In the genomic region with DNA sequence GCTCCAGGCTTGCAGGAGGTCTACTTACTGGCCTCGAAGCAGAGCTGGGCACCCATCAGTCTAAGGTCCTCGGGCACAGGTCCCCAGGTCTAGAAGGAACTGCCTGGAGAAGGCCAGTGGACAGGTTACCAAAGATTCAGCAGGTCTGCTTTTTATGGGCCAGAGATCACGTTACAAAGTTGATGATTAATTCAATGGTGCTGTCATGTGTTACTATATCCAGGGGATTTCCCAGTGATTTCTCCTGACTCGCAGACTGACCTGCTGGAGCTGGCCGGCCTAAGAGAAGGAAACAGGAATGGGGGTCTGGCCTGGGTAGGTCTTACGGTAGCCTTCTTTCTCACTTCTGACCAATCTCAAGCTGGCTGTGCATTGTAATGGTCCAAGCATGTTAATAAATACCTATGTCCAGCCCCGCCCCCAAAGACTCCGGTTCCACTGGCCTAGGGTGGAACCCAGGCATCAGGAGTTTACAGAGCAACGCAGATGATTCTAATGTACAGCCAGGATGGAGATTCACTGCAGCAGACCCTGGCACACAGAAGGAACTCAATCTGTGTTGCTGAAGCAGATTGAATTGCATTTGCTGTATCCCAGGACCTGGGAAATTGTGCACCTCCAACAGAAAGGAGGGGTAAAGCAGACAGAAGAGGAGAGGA, we compare ENCODE assay signal across 9 cellular contexts. TPM values are rescaled to one million over a fixed set of nuclear protein-coding genes. Genes with fewer than 3 reads are reported as not detected.
DNase-seq lines count a peak whose midpoint lies in the region; ATAC-seq, FAIRE-seq and TF ChIP-seq lines count a peak whose summit lies in the region.
"Had no signal": no experiment of that assay in that cellular context is flagged by ENCODE, and none has a peak within 500 bp of the region (broad histone marks: within the 10 kb centered on the region; RNA-seq: fewer than 3 reads in every experiment).

A gene with protein sequence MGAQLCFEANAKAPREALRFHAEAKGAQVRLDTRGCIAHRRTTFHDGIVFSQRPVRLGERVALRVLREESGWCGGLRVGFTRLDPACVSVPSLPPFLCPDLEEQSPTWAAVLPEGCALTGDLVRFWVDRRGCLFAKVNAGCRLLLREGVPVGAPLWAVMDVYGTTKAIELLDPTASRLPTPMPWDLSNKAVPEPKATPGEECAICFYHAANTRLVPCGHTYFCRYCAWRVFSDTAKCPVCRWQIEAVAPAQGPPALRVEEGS (minus strand): TSS at position 127 of the 659 bp plus-strand sequence. CDS start 71 bp downstream, at position 56.

- POLR2A ChIA-PET in MCF 10A (lab: Yijun Ruan, JAX): interaction anchor here (0.6 to 1.8 kb wide), 4 partner anchors 16 to 358 kb away, joined by 3 to 7 read pairs (median 3); partner anchors contain the start of gene SNRNP200

- no peaks in the 10 kb centered on the region for H3K27me3 ChIP-seq in upper lobe of left lung

- H3K4me1 ChIP-seq in upper lobe of left lung: peaks cover 38 to 68% (median 52%) of the 10 kb centered on the region in 4 donors

- BruUV-seq in MCF 10A (replicated peaks; lab: Mats Ljungman, UMichigan): no TSS peak

- TF ChIP-seq EP300 in upper lobe of left lung (IDR thresholded peaks at IDR 0.05): no peak

- CTCF ChIA-PET in MCF 10A (lab: Yijun Ruan, JAX): interaction anchor here (0.7 to 13.3 kb wide), 7 partner anchors 20 to 174 kb away, joined by 3 to 360 read pairs (median 3); no protein-coding TSS in a partner anchor

- no peak within 1 kb of the TSS for H3K4me3 Mint-ChIP-seq in MCF 10A (ENCODE audit: unreplicated experiment)
- H3K4me3 Mint-ChIP-seq in mesothelial cell of epicardium: no peak within 1 kb of the TSS

- H3K9me3 Mint-ChIP-seq in MCF 10A (ENCODE audit: unreplicated experiment): no peaks in the 10 kb centered on the region
- no peaks in the 10 kb centered on the region for H3K9me3 Mint-ChIP-seq in mesothelial cell of epicardium

- TF ChIP-seq CTCF in MCF 10A (IDR thresholded peaks at IDR 0.05; ENCODE audit: unreplicated experiment) (no peak), mesothelial cell of epicardium (IDR thresholded peaks at IDR 0.05; ENCODE audit: unreplicated experiment) (no peak), upper lobe of left lung (IDR thresholded peaks at IDR 0.05) (no peak)

- H3K27ac ChIP-seq in upper lobe of left lung: peak within 1 kb of the TSS in 2 of 4 donors; percentile 8 to 35

- H3K27me3 Mint-ChIP-seq in MCF 10A (ENCODE audit: insufficient read depth, unreplicated experiment) (peaks cover 3% of the 10 kb centered on the region), mesothelial cell of epicardium (ENCODE audit: low read depth) (peaks cover 13% of the 10 kb centered on the region)

- DNase-seq in COLO829 (ENCODE audit: low spot score) (peak; percentile 57), HTR-8/SVneo (ENCODE audit: insufficient read length, low spot score) (peak; percentile 88), MCF 10A (ENCODE audit: unreplicated experiment) (peak; percentile 73), mesothelial cell of epicardium (ENCODE audit: low spot score in 2 of 2, unreplicated experiment in 2 of 2) (no peak), NCI-H1105 (lab: John Stamatoyannopoulos, UW) (no peak), AML-193 (lab: John Stamatoyannopoulos, UW) (no peak), upper lobe of left lung (no peak)
- no peak for DNase-seq in stimulated activated CD4-positive, alpha-beta T cell treated with anti-CD3 and anti-CD28 coated beads, Interleukin-4, amount 100 ng/mL, for 4 hours
- DNase-seq: GF-D8 had no signal

- peaks cover 16% of the 10 kb centered on the region for H3K4me1 Mint-ChIP-seq in MCF 10A (ENCODE audit: insufficient read depth, unreplicated experiment)
- H3K4me1 Mint-ChIP-seq in mesothelial cell of epicardium: peaks cover 28% of the 10 kb centered on the region

- no peak for ATAC-seq in upper lobe of left lung (ENCODE audit: low FRiP score in 2 of 2)

- no peaks in the 10 kb centered on the region for H3K36me3 ChIP-seq in upper lobe of left lung

- no peak for TF ChIP-seq POLR2A in upper lobe of left lung (IDR thresholded peaks at IDR 0.05)

- H3K27ac Mint-ChIP-seq in MCF 10A (ENCODE audit: low read depth, unreplicated experiment) (no peak within 1 kb of the TSS), mesothelial cell of epicardium (peak within 1 kb of the TSS; percentile 72)

- no peaks in the 10 kb centered on the region for H3K9me3 ChIP-seq in upper lobe of left lung

- intact Hi-C loops in MCF 10A (cut with micrococcal nuclease): loop anchor here (5.0 kb wide), 2 partner anchors 238 to 368 kb away; partner anchors contain the start of genes ASTL, CIAO1 and TMEM127

- 56 to 62% methylated on average over 5 to 9 of the region's 9 CpGs for WGBS in upper lobe of left lung, 2 donors

- H3K36me3 Mint-ChIP-seq in MCF 10A (ENCODE audit: insufficient read depth, unreplicated experiment) (no peaks in the 10 kb centered on the region), mesothelial cell of epicardium (no peaks in the 10 kb centered on the region)

- FAIRE-seq in HTR-8/SVneo (lab: Jason Lieb, UNC): peak; percentile 91

- no peak within 1 kb of the TSS for H3K4me3 ChIP-seq in upper lobe of left lung

RNA-seq across cellular contexts. Expression of the gene that starts here (rescaled TPM):
- total RNA-seq in MCF 10A (2022): not detected in 2 replicates
- 0.13 TPM in 1 of 3 replicates, not detected in the others for total RNA-seq in mesothelial cell of epicardium
- 1 to 10 TPM in 2 of 6 donors, under 1 TPM in 1, not detected in 3; 0.61 to 2.6 (median 1.1) TPM for total RNA-seq in upper lobe of left lung

Comparison
In these comparisons a context has a peak if more than half of its experiments do, and no peak if none do; other contexts are left out.
1. Peak in DNase-seq in MCF 10A; RNA of the gene not detected or under 1 TPM.
2. DNase-seq: peak in COLO829 (single experiment) and HTR-8/SVneo (single experiment); none in mesothelial cell of epicardium (0 of 2), NCI-H1105 (single experiment), AML-193 (0 of 2), upper lobe of left lung (0 of 2) and stimulated activated CD4-positive, alpha-beta T cell treated with anti-CD3 and anti-CD28 coated beads, Interleukin-4, amount 100 ng/mL, for 4 hours (0 of 2).